1 cellular context compared by ENCODE assay signal in genomic region chr5:92836861-92837755, GRCh38.
TF ChIP-seq lines count a peak whose summit lies in the region.

No MANE protein-coding gene starts in this region.

TF ChIP-seq in IMR-90, 13 proteins besides CTCF, POLR2A, EP300 and RAD21:
- no peak for TF ChIP-seq MXI1 (IDR thresholded peaks at IDR 0.05; ENCODE audit: borderline replicate concordance, low read depth, low read length)
- no peak for TF ChIP-seq BHLHE40 (IDR thresholded peaks at IDR 0.05; ENCODE audit: low read depth, low read length)
- no peak for TF ChIP-seq CHD1 (IDR thresholded peaks at IDR 0.05; ENCODE audit: low read depth, low read length)
- no peak for TF ChIP-seq RCOR1 (IDR thresholded peaks at IDR 0.05; ENCODE audit: insufficient replicate concordance, low read length)
- TF ChIP-seq, protein P1, sequence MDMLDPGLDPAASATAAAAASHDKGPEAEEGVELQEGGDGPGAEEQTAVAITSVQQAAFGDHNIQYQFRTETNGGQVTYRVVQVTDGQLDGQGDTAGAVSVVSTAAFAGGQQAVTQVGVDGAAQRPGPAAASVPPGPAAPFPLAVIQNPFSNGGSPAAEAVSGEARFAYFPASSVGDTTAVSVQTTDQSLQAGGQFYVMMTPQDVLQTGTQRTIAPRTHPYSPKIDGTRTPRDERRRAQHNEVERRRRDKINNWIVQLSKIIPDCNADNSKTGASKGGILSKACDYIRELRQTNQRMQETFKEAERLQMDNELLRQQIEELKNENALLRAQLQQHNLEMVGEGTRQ (IDR thresholded peaks at IDR 0.05; ENCODE audit: low read depth, low read length): no peak
- no peak for TF ChIP-seq SMC3 (IDR thresholded peaks at IDR 0.05; ENCODE audit: low read depth, low read length)
- no peak for TF ChIP-seq MAZ (IDR thresholded peaks at IDR 0.05; ENCODE audit: borderline replicate concordance, low read depth, low read length)
- TF ChIP-seq, protein P2, sequence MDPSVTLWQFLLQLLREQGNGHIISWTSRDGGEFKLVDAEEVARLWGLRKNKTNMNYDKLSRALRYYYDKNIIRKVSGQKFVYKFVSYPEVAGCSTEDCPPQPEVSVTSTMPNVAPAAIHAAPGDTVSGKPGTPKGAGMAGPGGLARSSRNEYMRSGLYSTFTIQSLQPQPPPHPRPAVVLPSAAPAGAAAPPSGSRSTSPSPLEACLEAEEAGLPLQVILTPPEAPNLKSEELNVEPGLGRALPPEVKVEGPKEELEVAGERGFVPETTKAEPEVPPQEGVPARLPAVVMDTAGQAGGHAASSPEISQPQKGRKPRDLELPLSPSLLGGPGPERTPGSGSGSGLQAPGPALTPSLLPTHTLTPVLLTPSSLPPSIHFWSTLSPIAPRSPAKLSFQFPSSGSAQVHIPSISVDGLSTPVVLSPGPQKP (IDR thresholded peaks at IDR 0.05; ENCODE audit: borderline replicate concordance, low read depth, low read length): no peak
